In genomic region chr22:35904332-35904692, GRCh38 we compare ENCODE assay signal across 27 cellular contexts.
DNase-seq lines count a peak whose midpoint lies in the region; ATAC-seq and TF ChIP-seq lines count a peak whose summit lies in the region.
"Had no signal": no experiment of that assay in that cellular context is flagged by ENCODE, and none has a peak within 500 bp of the region (broad histone marks: within the 10 kb centered on the region; RNA-seq: fewer than 3 reads in every experiment).

No MANE protein-coding gene starts in this region.

- ATAC-seq in psoas muscle, result peak; percentile 36 to 75 (median 65)
- ATAC-seq in stimulated activated memory B cell treated with anti-CD40 and anti-IgM and Interleukin-4, amounts not matched to agents 10 μg/mL and 1 μg/mL and 100 μg/mL, for 72 hours, result no peak
- no peak for ATAC-seq in GM19035 (IDR thresholded peaks at IDR 0.05; ENCODE audit: unreplicated experiment)
- ATAC-seq: CD8-positive, alpha-beta T cell had no signal

- peaks cover 37% of the 10 kb centered on the region for H3K4me1 Mint-ChIP-seq in Caco-2 (ENCODE audit: low read depth, unreplicated experiment)
- H3K4me1 Mint-ChIP-seq in stimulated activated memory B cell treated with anti-CD40 and anti-IgM and Interleukin-4, amounts not matched to agents 10 μg/mL and 1 μg/mL and 100 μg/mL, for 72 hours, result peaks cover 13% of the 10 kb centered on the region

- BruUV-seq in Caco-2 (replicated peaks; lab: Mats Ljungman, UMichigan), result no TSS peak

- intact Hi-C loops in Caco-2 (cut with micrococcal nuclease; ENCODE audit: unreplicated experiment), result no loop called here
- intact Hi-C loops in psoas muscle (cut with DNase I), result no loop called here

- H3K27ac ChIP-seq in VCaP (peak overlapping the region; percentile 72), right atrium auricular region (peak overlapping the region; percentile 65 to 74), psoas muscle (peak overlapping the region; percentile 70)
- H3K27ac ChIP-seq: ascending aorta, GM23248, HL-60, thoracic aorta, vagina had no signal

- H3K9me3 Mint-ChIP-seq in Caco-2 (ENCODE audit: unreplicated experiment), result no peaks in the 10 kb centered on the region
- H3K9me3 Mint-ChIP-seq in stimulated activated memory B cell treated with anti-CD40 and anti-IgM and Interleukin-4, amounts not matched to agents 10 μg/mL and 1 μg/mL and 100 μg/mL, for 72 hours, result no peaks in the 10 kb centered on the region
- H3K9me3 Mint-ChIP-seq: activated naive CD8-positive, alpha-beta T cell treated with anti-CD3 and anti-CD28 coated beads for 36 hours; CD8-positive, alpha-beta T cell; HFFc6; stimulated activated naive CD8-positive, alpha-beta T cell treated with anti-CD3 and anti-CD28 coated beads, Interleukin-15, Interleukin-2, amounts not matched to agents 100 ng/mL and 50 ng/mL, for 24 hours had no signal

- H3K27ac Mint-ChIP-seq in Caco-2 (ENCODE audit: unreplicated experiment), result peak overlapping the region; percentile 51
- no peak overlapping the region for H3K27ac Mint-ChIP-seq in stimulated activated memory B cell treated with anti-CD40 and anti-IgM and Interleukin-4, amounts not matched to agents 10 μg/mL and 1 μg/mL and 100 μg/mL, for 72 hours
- H3K27ac Mint-ChIP-seq: activated naive CD8-positive, alpha-beta T cell treated with anti-CD3 and anti-CD28 coated beads for 36 hours; CD8-positive, alpha-beta T cell; stimulated activated naive CD8-positive, alpha-beta T cell treated with anti-CD3 and anti-CD28 coated beads, Interleukin-15, Interleukin-2, amounts not matched to agents 100 ng/mL and 50 ng/mL, for 24 hours had no signal

- WGBS in psoas muscle, 3 donors, result 19 to 27% (median 24%) methylated on average over 2 of the region's 2 CpGs

- H3K27me3 ChIP-seq in Caco-2 (replicated peaks; ENCODE audit: control insufficient read depth, insufficient read depth, low read length), result no peaks in the 10 kb centered on the region
- H3K27me3 ChIP-seq in right atrium auricular region, result no peaks in the 10 kb centered on the region
- H3K27me3 ChIP-seq in psoas muscle (ENCODE audit: insufficient read depth in 3 of 3, low read length in 2 of 3), result peaks cover 0 to 6% (median 0%) of the 10 kb centered on the region in 3 donors
- H3K27me3 ChIP-seq: ascending aorta, vagina had no signal

- CTCF ChIA-PET in Caco-2 (lab: Charles Lee), result no interaction called here

- peaks cover 6% of the 10 kb centered on the region for H3K36me3 Mint-ChIP-seq in Caco-2 (ENCODE audit: insufficient read depth, unreplicated experiment)
- no peaks in the 10 kb centered on the region for H3K36me3 Mint-ChIP-seq in stimulated activated memory B cell treated with anti-CD40 and anti-IgM and Interleukin-4, amounts not matched to agents 10 μg/mL and 1 μg/mL and 100 μg/mL, for 72 hours
- H3K36me3 Mint-ChIP-seq: activated naive CD8-positive, alpha-beta T cell treated with anti-CD3 and anti-CD28 coated beads for 36 hours; CD8-positive, alpha-beta T cell had no signal

- H3K4me3 ChIP-seq in Caco-2 (ENCODE audit: low read depth, low read length) (no peak overlapping the region), right atrium auricular region (no peak overlapping the region), psoas muscle (peak overlapping the region; percentile 19)
- H3K4me3 ChIP-seq: ascending aorta, GM23248, thoracic aorta, vagina had no signal

- no peaks in the 10 kb centered on the region for H3K27me3 Mint-ChIP-seq in Caco-2 (ENCODE audit: insufficient read depth, unreplicated experiment)
- peaks cover 27% of the 10 kb centered on the region for H3K27me3 Mint-ChIP-seq in stimulated activated memory B cell treated with anti-CD40 and anti-IgM and Interleukin-4, amounts not matched to agents 10 μg/mL and 1 μg/mL and 100 μg/mL, for 72 hours
- H3K27me3 Mint-ChIP-seq: progenitor cell of endocrine pancreas had no signal

- DNase-seq in Caco-2 (no peak), right atrium auricular region (ENCODE audit: low spot score) (no peak), psoas muscle (no peak), NCI-H82 treated with DMSO at 0.1 percent for 48 hours (lab: John Stamatoyannopoulos, UW; ENCODE audit: unreplicated experiment) (no peak), NCI-H1930 (lab: John Stamatoyannopoulos, UW) (no peak)
- DNase-seq: activated CD4-positive, alpha-beta T cell treated with anti-CD3 and anti-CD28 coated beads for 4 hours; activated CD8-positive, alpha-beta memory T cell treated with anti-CD3 and anti-CD28 coated beads for 24 hours; activated effector memory CD4-positive, alpha-beta T cell treated with anti-CD3 and anti-CD28 coated beads, Interleukin-2, amount 50 U/mL, for 16 hours; activated naive CD8-positive, alpha-beta T cell treated with anti-CD3 and anti-CD28 coated beads for 36 hours; caudate nucleus; CD8-positive, alpha-beta T cell; dermis blood vessel endothelial cell; GM23248; HFFc6; NCI-H1694 treated with DMSO at 0.1 percent for 48 hours; NCI-H524 treated with DMSO at 0.1 percent for 48 hours; RPMI8226; T-helper 2 cell had no signal

- H3K9me3 ChIP-seq in Caco-2 (no peaks in the 10 kb centered on the region), right atrium auricular region (no peaks in the 10 kb centered on the region), psoas muscle (no peaks in the 10 kb centered on the region)
- H3K9me3 ChIP-seq: ascending aorta, thoracic aorta, vagina had no signal

- H3K36me3 ChIP-seq in Caco-2 (ENCODE audit: control insufficient read depth, insufficient read depth, low read length), result no peaks in the 10 kb centered on the region
- H3K36me3 ChIP-seq in right atrium auricular region, result no peaks in the 10 kb centered on the region
- no peaks in the 10 kb centered on the region for H3K36me3 ChIP-seq in psoas muscle (ENCODE audit: insufficient read depth in 1 of 2, low read depth in 1 of 2)
- H3K36me3 ChIP-seq: ascending aorta, thoracic aorta, vagina had no signal

- peak overlapping the region; percentile 42 for H3K4me3 Mint-ChIP-seq in Caco-2 (ENCODE audit: unreplicated experiment)
- no peak overlapping the region for H3K4me3 Mint-ChIP-seq in stimulated activated memory B cell treated with anti-CD40 and anti-IgM and Interleukin-4, amounts not matched to agents 10 μg/mL and 1 μg/mL and 100 μg/mL, for 72 hours
- H3K4me3 Mint-ChIP-seq: activated naive CD8-positive, alpha-beta T cell treated with anti-CD3 and anti-CD28 coated beads for 36 hours; CD8-positive, alpha-beta T cell; HFFc6; stimulated activated naive CD8-positive, alpha-beta T cell treated with anti-CD3 and anti-CD28 coated beads, Interleukin-15, Interleukin-2, amounts not matched to agents 100 ng/mL and 50 ng/mL, for 24 hours had no signal

- H3K4me1 ChIP-seq in Caco-2, result peaks cover 79% of the 10 kb centered on the region
- peaks cover 0 to 49% of the 10 kb centered on the region in 2 donors for H3K4me1 ChIP-seq in right atrium auricular region
- H3K4me1 ChIP-seq in psoas muscle, result peaks cover 54% of the 10 kb centered on the region

- TF ChIP-seq CTCF in Caco-2 (IDR thresholded peaks at IDR 0.05; ENCODE audit: insufficient read depth in 1 of 2, low read depth in 1 of 2, low read length in 1 of 2, severe bottlenecking in 1 of 2, unreplicated experiment in 1 of 2), result no peak
- no peak for TF ChIP-seq CTCF in VCaP (conservative IDR thresholded peaks at IDR 0.05)
- no peak for TF ChIP-seq CTCF in right atrium auricular region (IDR thresholded peaks at IDR 0.05)
- TF ChIP-seq CTCF in psoas muscle (IDR thresholded peaks at IDR 0.05), result no peak

- POLR2A ChIA-PET in Caco-2 (lab: Charles Lee), result no interaction called here

Comparison
In these comparisons a context has a peak if more than half of its experiments do, and no peak if none do; other contexts are left out.
1. ATAC-seq: peak in psoas muscle (4 of 4); none in stimulated activated memory B cell treated with anti-CD40 and anti-IgM and Interleukin-4, amounts not matched to agents 10 μg/mL and 1 μg/mL and 100 μg/mL, for 72 hours (single experiment) and GM19035 (single experiment).
2. Peak in every context shown above with its lines, with median percentiles within 50 percentile points of each other: H3K27ac ChIP-seq.